39 cellular contexts compared by ENCODE assay signal in genomic region chr4:187065836-187066235, GRCh38.
"Had no signal": no experiment of that assay in that cellular context is flagged by ENCODE, and none has a peak within 500 bp of the region (broad histone marks: within the 10 kb centered on the region; RNA-seq: fewer than 3 reads in every experiment).

No MANE protein-coding gene starts in this region.

- DNase-seq: activated B cell treated with CpG ODN at 0.5 μM for 24 hours; activated CD4-positive, alpha-beta memory T cell treated with anti-CD3 and anti-CD28 coated beads for 36 hours; activated CD4-positive, alpha-beta T cell treated with anti-CD3 and anti-CD28 coated beads for 4 hours; activated CD4-positive, alpha-beta T cell treated with anti-CD3 and anti-CD28 coated beads, Interleukin-2, amount 10 ng/mL, durations not matched to agents 24 days and 14 days; activated CD4-positive, alpha-beta T cell treated with anti-CD3 and anti-CD28 coated beads, Interleukin-2, amount 50 U/mL, for 1 hour; activated CD4-positive, alpha-beta T cell treated with anti-CD3 and anti-CD28 coated beads, Interleukin-2, amount 50 U/mL, for 4 hours; activated CD4-positive, CD25-positive, alpha-beta regulatory T cell treated with anti-CD3 and anti-CD28 coated beads, Interleukin-2, amount 50 U/mL, for 72 hours; activated CD8-positive, alpha-beta memory T cell treated with anti-CD3 and anti-CD28 coated beads, Interleukin-2, amount 50 U/mL, for 4 hours; activated CD8-positive, alpha-beta T cell treated with anti-CD3 and anti-CD28 coated beads for 36 hours; activated effector memory CD4-positive, alpha-beta T cell treated with Interleukin-2 at 50 U/mL for 16 hours; activated gamma-delta T cell; activated naive CD4-positive, alpha-beta T cell treated with anti-CD3 and anti-CD28 coated beads, Interleukin-2, amount 10 ng/mL, durations not matched to agents 7 days and 5 days; activated naive CD4-positive, alpha-beta T cell treated with Interleukin-2 at 50 U/mL for 16 hours; activated naive CD8-positive, alpha-beta T cell treated with anti-CD3 and anti-CD28 coated beads, Interleukin-2, amount 10 ng/mL, durations not matched to agents 7 days and 5 days; activated naive CD8-positive, alpha-beta T cell treated with anti-CD3 and anti-CD28 coated beads, Interleukin-2, amount 50 U/mL, for 24 hours; activated T-cell treated with anti-CD3 and anti-CD28 coated beads for 4 hours; activated T-cell treated with anti-CD3 and anti-CD28 coated beads, Interleukin-2, amount 50 U/mL, for 1 hour; activated T-cell treated with anti-CD3 and anti-CD28 coated beads, Interleukin-2, amount 50 U/mL, for 4 hours; activated T-cell treated with anti-CD3 and anti-CD28 coated beads, Interleukin-2, amount 50 U/mL, for 72 hours; amygdala; anterior cingulate cortex; caudate nucleus; cerebellar nuclear complex; T-helper 1 cell; T-helper 2 cell; T-helper 9 cell had no signal

- H3K9me3 ChIP-seq: ascending aorta had no signal

- FAIRE-seq: bronchial epithelial cell, TTC549 had no signal

- H3K4me3 Mint-ChIP-seq: activated B cell treated with CpG ODN at 0.5 μM for 24 hours; activated CD4-positive, alpha-beta memory T cell treated with anti-CD3 and anti-CD28 coated beads for 36 hours; activated CD4-positive, alpha-beta T cell treated with anti-CD3 and anti-CD28 coated beads, Interleukin-2, amount 10 ng/mL, durations not matched to agents 24 days and 14 days; activated CD8-positive, alpha-beta T cell treated with anti-CD3 and anti-CD28 coated beads for 36 hours; activated naive CD4-positive, alpha-beta T cell treated with anti-CD3 and anti-CD28 coated beads, Interleukin-2, amount 10 ng/mL, durations not matched to agents 7 days and 5 days; activated naive CD4-positive, alpha-beta T cell treated with anti-CD3 and anti-CD28 coated beads, Interleukin-2, amount 50 U/mL, for 24 hours; activated naive CD8-positive, alpha-beta T cell; activated naive CD8-positive, alpha-beta T cell treated with anti-CD3 and anti-CD28 coated beads, Interleukin-2, amount 10 ng/mL, durations not matched to agents 7 days and 5 days; activated naive CD8-positive, alpha-beta T cell treated with anti-CD3 and anti-CD28 coated beads, Interleukin-2, amount 50 U/mL, for 24 hours; activated T-cell treated with anti-CD3 and anti-CD28 coated beads, Interleukin-2, amount 50 U/mL, for 4 hours; activated T-cell treated with anti-CD3 and anti-CD28 coated beads, Interleukin-2, amount 50 U/mL, for 72 hours; activated T-helper 1 cell treated with anti-CD3 and anti-CD28 coated beads, Interleukin-12 subunit alpha, Interleukin-12 subunit beta, Interleukin-2, Interleukin-4 antibody, amounts not matched to agents 30 ng/mL and 10 ng/mL and 1 ng/mL, durations not matched to agents 14 hours and 24 hours and 36 hours; activated T-helper 17 cell treated with anti-CD3 and anti-CD28 coated beads, Interleukin-2, amount 50 U/mL, for 72 hours; brain; central memory CD8-positive, alpha-beta T cell; T-helper 1 cell treated with Interleukin-12 subunit alpha and Interleukin-12 subunit beta and Interleukin-4 antibody, amounts not matched to agents 30 μg/mL and 1 μg/mL, for 36 hours; T-helper 2 cell treated with Interferon-gamma antibody and Interleukin-4, amounts not matched to agents 5 μg/mL and 100 μg/mL, for 36 hours had no signal

- H3K36me3 ChIP-seq: ascending aorta, cardiac muscle cell had no signal

- H3K4me3 ChIP-seq: ascending aorta, cardiac muscle cell had no signal

- H3K4me1 ChIP-seq: ascending aorta had no signal

- H3K36me3 Mint-ChIP-seq: activated CD4-positive, alpha-beta memory T cell treated with anti-CD3 and anti-CD28 coated beads for 36 hours; activated naive CD4-positive, alpha-beta T cell treated with anti-CD3 and anti-CD28 coated beads, Interleukin-2, amount 10 ng/mL, durations not matched to agents 7 days and 5 days; activated naive CD4-positive, alpha-beta T cell treated with anti-CD3 and anti-CD28 coated beads, Interleukin-2, amount 50 U/mL, for 24 hours; activated naive CD8-positive, alpha-beta T cell; activated naive CD8-positive, alpha-beta T cell treated with anti-CD3 and anti-CD28 coated beads, Interleukin-2, amount 10 ng/mL, durations not matched to agents 7 days and 5 days; brain had no signal

- H3K27me3 Mint-ChIP-seq: activated B cell treated with CpG ODN at 0.5 μM for 24 hours; activated CD4-positive, alpha-beta memory T cell treated with anti-CD3 and anti-CD28 coated beads for 36 hours; activated CD4-positive, alpha-beta T cell treated with anti-CD3 and anti-CD28 coated beads, Interleukin-2, amount 10 ng/mL, durations not matched to agents 24 days and 14 days; activated CD8-positive, alpha-beta T cell treated with anti-CD3 and anti-CD28 coated beads for 36 hours; activated naive CD4-positive, alpha-beta T cell treated with anti-CD3 and anti-CD28 coated beads, Interleukin-2, amount 10 ng/mL, durations not matched to agents 7 days and 5 days; activated naive CD4-positive, alpha-beta T cell treated with anti-CD3 and anti-CD28 coated beads, Interleukin-2, amount 50 U/mL, for 24 hours; activated naive CD8-positive, alpha-beta T cell; activated naive CD8-positive, alpha-beta T cell treated with anti-CD3 and anti-CD28 coated beads, Interleukin-2, amount 10 ng/mL, durations not matched to agents 7 days and 5 days; activated naive CD8-positive, alpha-beta T cell treated with anti-CD3 and anti-CD28 coated beads, Interleukin-2, amount 50 U/mL, for 24 hours; activated T-helper 17 cell treated with anti-CD3 and anti-CD28 coated beads, Interleukin-2, amount 50 U/mL, for 72 hours; central memory CD8-positive, alpha-beta T cell had no signal

- H3K27me3 ChIP-seq: ascending aorta, cardiac muscle cell had no signal

- H3K9me3 Mint-ChIP-seq: activated naive CD4-positive, alpha-beta T cell treated with anti-CD3 and anti-CD28 coated beads, Interleukin-2, amount 50 U/mL, for 24 hours; activated T-cell treated with anti-CD3 and anti-CD28 coated beads, Interleukin-2, amount 50 U/mL, for 4 hours; central memory CD8-positive, alpha-beta T cell had no signal

- ATAC-seq: activated CD8-positive, alpha-beta T cell treated with anti-CD3 and anti-CD28 coated beads for 36 hours; activated naive CD8-positive, alpha-beta T cell treated with anti-CD3 and anti-CD28 coated beads, Interleukin-2, amount 50 U/mL, for 24 hours; activated T-cell treated with anti-CD3 and anti-CD28 coated beads, Interleukin-2, amount 50 U/mL, for 4 hours; activated T-cell treated with anti-CD3 and anti-CD28 coated beads, Interleukin-2, amount 50 U/mL, for 72 hours; activated T-helper 17 cell treated with anti-CD3 and anti-CD28 coated beads, Interleukin-2, amount 50 U/mL, for 72 hours had no signal

- H3K27ac Mint-ChIP-seq: activated B cell treated with CpG ODN at 0.5 μM for 24 hours; activated CD4-positive, alpha-beta memory T cell treated with anti-CD3 and anti-CD28 coated beads for 36 hours; activated CD4-positive, alpha-beta T cell treated with anti-CD3 and anti-CD28 coated beads, Interleukin-2, amount 10 ng/mL, durations not matched to agents 24 days and 14 days; activated CD8-positive, alpha-beta T cell treated with anti-CD3 and anti-CD28 coated beads for 36 hours; activated naive CD4-positive, alpha-beta T cell treated with anti-CD3 and anti-CD28 coated beads, Interleukin-2, amount 10 ng/mL, durations not matched to agents 7 days and 5 days; activated naive CD4-positive, alpha-beta T cell treated with anti-CD3 and anti-CD28 coated beads, Interleukin-2, amount 50 U/mL, for 24 hours; activated naive CD8-positive, alpha-beta T cell; activated naive CD8-positive, alpha-beta T cell treated with anti-CD3 and anti-CD28 coated beads, Interleukin-2, amount 10 ng/mL, durations not matched to agents 7 days and 5 days; activated naive CD8-positive, alpha-beta T cell treated with anti-CD3 and anti-CD28 coated beads, Interleukin-2, amount 50 U/mL, for 24 hours; activated T-cell treated with anti-CD3 and anti-CD28 coated beads, Interleukin-2, amount 50 U/mL, for 72 hours; activated T-helper 1 cell treated with anti-CD3 and anti-CD28 coated beads, Interleukin-12 subunit alpha, Interleukin-12 subunit beta, Interleukin-2, Interleukin-4 antibody, amounts not matched to agents 30 ng/mL and 10 ng/mL and 1 ng/mL, durations not matched to agents 14 hours and 24 hours and 36 hours; activated T-helper 17 cell treated with anti-CD3 and anti-CD28 coated beads, Interleukin-2, amount 50 U/mL, for 72 hours; T-helper 1 cell treated with Interleukin-12 subunit alpha and Interleukin-12 subunit beta and Interleukin-4 antibody, amounts not matched to agents 30 μg/mL and 1 μg/mL, for 36 hours; T-helper 2 cell treated with Interferon-gamma antibody and Interleukin-4, amounts not matched to agents 5 μg/mL and 100 μg/mL, for 36 hours had no signal

- H3K27ac ChIP-seq: ascending aorta, cardiac muscle cell, VCaP had no signal

- H3K4me1 Mint-ChIP-seq: activated B cell treated with CpG ODN at 0.5 μM for 24 hours; activated CD4-positive, alpha-beta T cell treated with anti-CD3 and anti-CD28 coated beads, Interleukin-2, amount 10 ng/mL, durations not matched to agents 24 days and 14 days; activated naive CD4-positive, alpha-beta T cell treated with anti-CD3 and anti-CD28 coated beads, Interleukin-2, amount 10 ng/mL, durations not matched to agents 7 days and 5 days; activated naive CD4-positive, alpha-beta T cell treated with anti-CD3 and anti-CD28 coated beads, Interleukin-2, amount 50 U/mL, for 24 hours; activated naive CD8-positive, alpha-beta T cell treated with anti-CD3 and anti-CD28 coated beads, Interleukin-2, amount 10 ng/mL, durations not matched to agents 7 days and 5 days; activated naive CD8-positive, alpha-beta T cell treated with anti-CD3 and anti-CD28 coated beads, Interleukin-2, amount 50 U/mL, for 24 hours; activated T-helper 17 cell treated with anti-CD3 and anti-CD28 coated beads, Interleukin-2, amount 50 U/mL, for 72 hours; central memory CD8-positive, alpha-beta T cell had no signal
